In genomic region chr2:1253608-1254007, GRCh38 we compare ENCODE assay signal across 21 cellular contexts.
"Had no signal": no experiment of that assay in that cellular context is flagged by ENCODE, and none has a peak within 500 bp of the region (broad histone marks: within the 10 kb centered on the region; RNA-seq: fewer than 3 reads in every experiment).

No MANE protein-coding gene starts in this region.

- H3K4me1 ChIP-seq: heart left ventricle, right atrium auricular region, suprapubic skin, thyroid gland, uterus had no signal

- H3K27ac ChIP-seq: dorsolateral prefrontal cortex, heart left ventricle, right atrium auricular region, suprapubic skin, thyroid gland, uterus had no signal

- H3K4me3 ChIP-seq: dorsolateral prefrontal cortex, heart left ventricle, mucosa of descending colon, right atrium auricular region, smooth muscle cell, suprapubic skin, thyroid gland, uterus had no signal

- DNase-seq: cortex of kidney; dorsolateral prefrontal cortex; effector CD8-positive, alpha-beta T cell; heart left ventricle; hippocampal formation; kidney glomerular epithelial cell; mucosa of descending colon; natural killer cell; posterior cingulate gyrus; stimulated activated CD4-positive, alpha-beta T cell treated with anti-CD3 and anti-CD28 coated beads, Interleukin-2, amount 100 ng/mL, for 48 hours; stimulated activated naive CD8-positive, alpha-beta T cell treated with anti-CD3 and anti-CD28 coated beads, Interleukin-15, Interleukin-2, amounts not matched to agents 100 U/mL and 50 U/mL, for 24 hours; thyroid gland; uterus had no signal

- H3K4me3 Mint-ChIP-seq: natural killer cell, neural crest cell, type B pancreatic cell had no signal

- H3K9me3 Mint-ChIP-seq: natural killer cell, neural crest cell, type B pancreatic cell had no signal

- H3K4me1 Mint-ChIP-seq: natural killer cell had no signal

- ATAC-seq: esophagus mucosa; heart left ventricle; left lobe of liver; mucosa of descending colon; natural killer cell; stimulated activated naive CD8-positive, alpha-beta T cell treated with anti-CD3 and anti-CD28 coated beads, Interleukin-15, Interleukin-2, amounts not matched to agents 100 U/mL and 50 U/mL, for 24 hours had no signal

- H3K36me3 Mint-ChIP-seq: natural killer cell, type B pancreatic cell had no signal

- H3K27ac Mint-ChIP-seq: natural killer cell, type B pancreatic cell had no signal

- H3K4me2 ChIP-seq: smooth muscle cell had no signal

- H3K27me3 ChIP-seq: right atrium auricular region, thyroid gland, uterus had no signal

- FAIRE-seq: frontal cortex had no signal
